27 cellular contexts compared by ENCODE assay signal in genomic region chr3:189962466-189962865, GRCh38.
"Had no signal": no experiment of that assay in that cellular context is flagged by ENCODE, and none has a peak within 500 bp of the region (broad histone marks: within the 10 kb centered on the region; RNA-seq: fewer than 3 reads in every experiment).

No MANE protein-coding gene starts in this region.

- DNase-seq: activated B cell treated with CpG ODN at 0.5 μM for 24 hours; activated CD4-positive, alpha-beta T cell treated with anti-CD3 and anti-CD28 coated beads, Interleukin-2, amount 50 U/mL, for 1 hour; activated CD8-positive, alpha-beta T cell treated with anti-CD3 and anti-CD28 coated beads for 36 hours; activated naive CD4-positive, alpha-beta T cell; activated T-cell treated with anti-CD3 and anti-CD28 coated beads, Interleukin-2, amount 50 U/mL, for 48 hours; aorta; body of pancreas; effector memory CD8-positive, alpha-beta T cell; erythroblast; heart left ventricle; left ventricle myocardium inferior; midbrain; naive thymus-derived CD4-positive, alpha-beta T cell; pancreas; stimulated activated CD4-positive, alpha-beta T cell treated with anti-CD3 and anti-CD28 coated beads, Interleukin-15, amount 100 ng/mL, for 24 hours; stimulated activated CD4-positive, alpha-beta T cell treated with anti-CD3 and anti-CD28 coated beads, Interleukin-2, amount 100 ng/mL, for 24 hours; stimulated activated naive B cell treated with anti-CD40 and anti-IgM and Interleukin-4, amounts not matched to agents 10 μg/mL and 1 μg/mL and 100 μg/mL, for 72 hours; stomach; T-helper 17 cell; T1000; testis; transverse colon had no signal

- H3K27ac ChIP-seq: body of pancreas, cardiac muscle cell, coronary artery, left ventricle myocardium inferior, pancreas, right atrium auricular region, stomach, testis, transverse colon had no signal

- H3K4me1 ChIP-seq: body of pancreas, pancreas, right atrium auricular region, testis had no signal

- H3K9me3 ChIP-seq: body of pancreas, heart left ventricle, left ventricle myocardium inferior, pancreas, right atrium auricular region, stomach, testis, transverse colon had no signal

- H3K4me3 ChIP-seq: body of pancreas, cardiac muscle cell, coronary artery, heart left ventricle, left ventricle myocardium inferior, lung, pancreas, right atrium auricular region, stomach, testis, transverse colon had no signal

- H3K27me3 ChIP-seq: body of pancreas, cardiac muscle cell, heart left ventricle, pancreas, right atrium auricular region, stomach, testis, transverse colon had no signal

- H3K36me3 ChIP-seq: heart left ventricle, left ventricle myocardium inferior, pancreas, right atrium auricular region, transverse colon had no signal

- FAIRE-seq: islet of Langerhans, pancreas had no signal
